ENCODE assay signal across 8 cellular contexts in genomic region chr15:31871159-31871886, GRCh38. TPM values are rescaled to one million over a fixed set of nuclear protein-coding genes. Genes with fewer than 3 reads are reported as not detected.
DNase-seq lines count a peak whose midpoint lies in the region; ATAC-seq and TF ChIP-seq lines count a peak whose summit lies in the region.

No MANE protein-coding gene starts in this region.

- H3K4me2 ChIP-seq in OCI-LY3 (ENCODE audit: low read length) = peak overlapping the region; percentile 96
- H3K4me2 ChIP-seq in neural progenitor cell = peak overlapping the region; percentile 79

- H3K27me3 ChIP-seq in OCI-LY3 (ENCODE audit: low read depth, low read length) (no peaks in the 10 kb centered on the region), endodermal cell (ENCODE audit: control insufficient read depth, insufficient read depth, low read length, poor library complexity, severe bottlenecking) (peaks cover 17% of the 10 kb centered on the region), neural progenitor cell (peaks cover 27% of the 10 kb centered on the region)

- H3K27me3 Mint-ChIP-seq in endodermal cell (ENCODE audit: insufficient read depth) (peaks cover 23% of the 10 kb centered on the region), neural progenitor cell (ENCODE audit: insufficient read depth, low read depth) (peaks cover 13% of the 10 kb centered on the region)

- peak overlapping the region; percentile 85 for H3K27ac Mint-ChIP-seq in endodermal cell
- H3K27ac Mint-ChIP-seq in neural progenitor cell = peak overlapping the region; percentile 71

- TF ChIP-seq CTCF in OCI-LY3 (IDR thresholded peaks at IDR 0.05; ENCODE audit: low read depth, low read length) (no peak), endodermal cell (conservative IDR thresholded peaks at IDR 0.05) (peak; percentile 24), neural progenitor cell (IDR thresholded peaks at IDR 0.05) (no peak)

- H4K20me1 ChIP-seq in OCI-LY3 (ENCODE audit: insufficient read depth, low read length) (no peaks in the 10 kb centered on the region), neural progenitor cell (ENCODE audit: low read depth) (peaks cover 18% of the 10 kb centered on the region)

- H3K9me3 ChIP-seq in OCI-LY3 (ENCODE audit: insufficient read depth, low read length) = no peaks in the 10 kb centered on the region
- no peaks in the 10 kb centered on the region for H3K9me3 ChIP-seq in endodermal cell (ENCODE audit: control insufficient read depth, low read length)
- no peaks in the 10 kb centered on the region for H3K9me3 ChIP-seq in neural progenitor cell (ENCODE audit: low read depth)

- H3K79me2 ChIP-seq in OCI-LY3 (ENCODE audit: low read length) = no peaks in the 10 kb centered on the region
- no peaks in the 10 kb centered on the region for H3K79me2 ChIP-seq in neural progenitor cell (ENCODE audit: low read depth)

- H3K4me1 ChIP-seq in OCI-LY3 (ENCODE audit: low read length) (peaks cover 16% of the 10 kb centered on the region), endodermal cell (ENCODE audit: control insufficient read depth, insufficient read depth, low read length) (no peaks in the 10 kb centered on the region), neural progenitor cell (peaks cover 5% of the 10 kb centered on the region)

- 66 to 68% methylated on average over 13 to 14 of the region's 14 CpGs for WGBS in endodermal cell (ENCODE audit: insufficient coverage in 1 of 2, insufficient read length in 1 of 2), 2 experiments

- H3K4me1 Mint-ChIP-seq in endodermal cell = peaks cover 1% of the 10 kb centered on the region
- H3K4me1 Mint-ChIP-seq in neural progenitor cell = peaks cover 10% of the 10 kb centered on the region

- peak overlapping the region; percentile 88 for H3K9ac ChIP-seq in OCI-LY3 (ENCODE audit: low read length)
- H3K9ac ChIP-seq in endodermal cell (ENCODE audit: extremely low read depth, low read length, poor library complexity, severe bottlenecking) = no peak overlapping the region
- H3K9ac ChIP-seq in neural progenitor cell = no peak overlapping the region

- H3K9me3 Mint-ChIP-seq in endodermal cell (no peaks in the 10 kb centered on the region), neural progenitor cell (no peaks in the 10 kb centered on the region)

- no peak for DNase-seq in endodermal cell
- DNase-seq in neural progenitor cell (ENCODE audit: low spot score) = no peak
- DNase-seq in DMS79 (lab: John Stamatoyannopoulos, UW) = no peak
- no peak for DNase-seq in NCI-H2029 (lab: John Stamatoyannopoulos, UW)

- peak overlapping the region; percentile 99 for H3K4me3 ChIP-seq in OCI-LY3 (ENCODE audit: low read length)
- peak overlapping the region; percentile 78 for H3K4me3 ChIP-seq in endodermal cell (ENCODE audit: low read length)
- peak overlapping the region; percentile 67 for H3K4me3 ChIP-seq in neural progenitor cell

- H3K36me3 Mint-ChIP-seq in endodermal cell (ENCODE audit: low read depth) (no peaks in the 10 kb centered on the region), neural progenitor cell (no peaks in the 10 kb centered on the region)

- ATAC-seq in GM21367 (IDR thresholded peaks at IDR 0.05; ENCODE audit: unreplicated experiment) (peak; percentile 16), HG02981 (IDR thresholded peaks at IDR 0.05; ENCODE audit: unreplicated experiment) (no peak), HG02884 (IDR thresholded peaks at IDR 0.05; ENCODE audit: unreplicated experiment) (no peak)

- H3K27ac ChIP-seq in OCI-LY3 (ENCODE audit: low read length) (peak overlapping the region; percentile 42), endodermal cell (ENCODE audit: low read depth, low read length) (no peak overlapping the region), neural progenitor cell (no peak overlapping the region)

- H2AFZ ChIP-seq in OCI-LY3 (ENCODE audit: low read depth, low read length) (peak overlapping the region; percentile 100), neural progenitor cell (replicated peaks) (peak overlapping the region; percentile 89)

- H3K4me3 Mint-ChIP-seq in endodermal cell (peak overlapping the region; percentile 70), neural progenitor cell (peak overlapping the region; percentile 87)

- H3F3A ChIP-seq in neural progenitor cell (ENCODE audit: low read depth) = peaks cover 6% of the 10 kb centered on the region

- H3K36me3 ChIP-seq in OCI-LY3 (replicated peaks; ENCODE audit: low read depth, low read length) = no peaks in the 10 kb centered on the region
- no peaks in the 10 kb centered on the region for H3K36me3 ChIP-seq in endodermal cell (ENCODE audit: control insufficient read depth, insufficient read depth, low read length)
- no peaks in the 10 kb centered on the region for H3K36me3 ChIP-seq in neural progenitor cell

RNA-seq across cellular contexts. Expression of gene OTUD7A, which starts 0.8 kb away (rescaled TPM):
- total RNA-seq in endodermal cell (1 to 10 TPM; 2.6 to 3.1 TPM), neural progenitor cell (ENCODE audit: low replicate concordance) (0.39 and 1.5 TPM in 2 replicates)
- 1.7 TPM for polyA plus RNA-seq in endodermal cell (2013, experiment 1 of 2)
- polyA plus RNA-seq in endodermal cell (2013, experiment 2 of 2) = 1.8 TPM
